1 cellular context compared by ENCODE assay signal in the genomic region with DNA sequence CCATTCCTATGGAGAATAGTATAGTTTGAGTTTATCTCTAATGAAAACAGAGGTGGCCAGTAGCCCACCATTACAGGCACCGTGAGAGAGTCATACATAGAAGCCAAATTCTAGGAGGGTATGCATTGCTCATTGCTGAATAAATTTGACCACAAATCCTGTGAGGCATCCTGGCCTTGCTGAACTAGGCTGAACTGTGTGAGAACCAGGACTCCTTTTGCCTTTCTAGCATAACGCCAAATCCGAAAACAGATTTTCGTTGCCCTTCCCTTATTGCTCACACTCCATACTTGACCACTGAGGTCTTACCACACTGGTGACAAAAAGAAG.
TF ChIP-seq lines count a peak whose summit lies in the region.

No MANE protein-coding gene starts in this region.

TF ChIP-seq in HepG2, 621 proteins besides CTCF, POLR2A, EP300 and RAD21 (continues in another document):
- TF ChIP-seq SKI (IDR thresholded peaks at IDR 0.05; ENCODE audit: partially characterized antibody): no peak
- TF ChIP-seq, protein P1, sequence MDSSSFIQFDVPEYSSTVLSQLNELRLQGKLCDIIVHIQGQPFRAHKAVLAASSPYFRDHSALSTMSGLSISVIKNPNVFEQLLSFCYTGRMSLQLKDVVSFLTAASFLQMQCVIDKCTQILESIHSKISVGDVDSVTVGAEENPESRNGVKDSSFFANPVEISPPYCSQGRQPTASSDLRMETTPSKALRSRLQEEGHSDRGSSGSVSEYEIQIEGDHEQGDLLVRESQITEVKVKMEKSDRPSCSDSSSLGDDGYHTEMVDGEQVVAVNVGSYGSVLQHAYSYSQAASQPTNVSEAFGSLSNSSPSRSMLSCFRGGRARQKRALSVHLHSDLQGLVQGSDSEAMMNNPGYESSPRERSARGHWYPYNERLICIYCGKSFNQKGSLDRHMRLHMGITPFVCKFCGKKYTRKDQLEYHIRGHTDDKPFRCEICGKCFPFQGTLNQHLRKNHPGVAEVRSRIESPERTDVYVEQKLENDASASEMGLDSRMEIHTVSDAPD (CRISPR knock-in tag; IDR thresholded peaks at IDR 0.05): no peak
- no peak for TF ChIP-seq KAT8 (CRISPR knock-in tag; IDR thresholded peaks at IDR 0.05)
- no peak for TF ChIP-seq TFAP4 (IDR thresholded peaks at IDR 0.05; ENCODE audit: borderline replicate concordance, low read depth)
- no peak for TF ChIP-seq ZNF678 (CRISPR knock-in tag; IDR thresholded peaks at IDR 0.05)
- no peak for TF ChIP-seq ATF3 (CRISPR knock-in tag; IDR thresholded peaks at IDR 0.05)
- TF ChIP-seq ADNP (CRISPR knock-in tag; IDR thresholded peaks at IDR 0.05): no peak
- TF ChIP-seq ZBTB20 (CRISPR knock-in tag; IDR thresholded peaks at IDR 0.05; ENCODE audit: borderline replicate concordance, low read depth): no peak
- no peak for TF ChIP-seq ZNF83 (CRISPR knock-in tag; IDR thresholded peaks at IDR 0.05; ENCODE audit: borderline replicate concordance)
- TF ChIP-seq, protein P2, sequence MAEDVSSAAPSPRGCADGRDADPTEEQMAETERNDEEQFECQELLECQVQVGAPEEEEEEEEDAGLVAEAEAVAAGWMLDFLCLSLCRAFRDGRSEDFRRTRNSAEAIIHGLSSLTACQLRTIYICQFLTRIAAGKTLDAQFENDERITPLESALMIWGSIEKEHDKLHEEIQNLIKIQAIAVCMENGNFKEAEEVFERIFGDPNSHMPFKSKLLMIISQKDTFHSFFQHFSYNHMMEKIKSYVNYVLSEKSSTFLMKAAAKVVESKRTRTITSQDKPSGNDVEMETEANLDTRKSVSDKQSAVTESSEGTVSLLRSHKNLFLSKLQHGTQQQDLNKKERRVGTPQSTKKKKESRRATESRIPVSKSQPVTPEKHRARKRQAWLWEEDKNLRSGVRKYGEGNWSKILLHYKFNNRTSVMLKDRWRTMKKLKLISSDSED (CRISPR knock-in tag; IDR thresholded peaks at IDR 0.05): no peak
- TF ChIP-seq MBD4 (IDR thresholded peaks at IDR 0.05; ENCODE audit: borderline replicate concordance, low read length): 0 out of 2 replicates have a peak, but pooled peaks have one; percentile 8
- TF ChIP-seq, protein P3, sequence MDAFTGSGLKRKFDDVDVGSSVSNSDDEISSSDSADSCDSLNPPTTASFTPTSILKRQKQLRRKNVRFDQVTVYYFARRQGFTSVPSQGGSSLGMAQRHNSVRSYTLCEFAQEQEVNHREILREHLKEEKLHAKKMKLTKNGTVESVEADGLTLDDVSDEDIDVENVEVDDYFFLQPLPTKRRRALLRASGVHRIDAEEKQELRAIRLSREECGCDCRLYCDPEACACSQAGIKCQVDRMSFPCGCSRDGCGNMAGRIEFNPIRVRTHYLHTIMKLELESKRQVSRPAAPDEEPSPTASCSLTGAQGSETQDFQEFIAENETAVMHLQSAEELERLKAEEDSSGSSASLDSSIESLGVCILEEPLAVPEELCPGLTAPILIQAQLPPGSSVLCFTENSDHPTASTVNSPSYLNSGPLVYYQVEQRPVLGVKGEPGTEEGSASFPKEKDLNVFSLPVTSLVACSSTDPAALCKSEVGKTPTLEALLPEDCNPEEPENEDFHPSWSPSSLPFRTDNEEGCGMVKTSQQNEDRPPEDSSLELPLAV (CRISPR knock-in tag; conservative IDR thresholded peaks at IDR 0.05; ENCODE audit: low read depth): no peak
- no peak for TF ChIP-seq PHF5A (CRISPR knock-in tag; IDR thresholded peaks at IDR 0.05; ENCODE audit: low read depth, unreplicated experiment)
- TF ChIP-seq NCOR1 (IDR thresholded peaks at IDR 0.05; ENCODE audit: borderline replicate concordance, low read length): no peak
- TF ChIP-seq TEAD3 (CRISPR knock-in tag; optimal IDR thresholded peaks at IDR 0.05; ENCODE audit: borderline replicate concordance): peak; percentile 12
- TF ChIP-seq SRSF4 (IDR thresholded peaks at IDR 0.05; ENCODE audit: low read depth, low read length, poor library complexity, severe bottlenecking): no peak
- TF ChIP-seq HOXD1 (CRISPR knock-in tag; IDR thresholded peaks at IDR 0.05): 0 out of 2 replicates have a peak, but pooled peaks have one; percentile 8
- no peak for TF ChIP-seq ZNF441 (CRISPR knock-in tag; IDR thresholded peaks at IDR 0.05; ENCODE audit: borderline replicate concordance)
- TF ChIP-seq KDM4B (CRISPR knock-in tag; IDR thresholded peaks at IDR 0.05): no peak
- no peak for TF ChIP-seq CBX5 (CRISPR knock-in tag; IDR thresholded peaks at IDR 0.05; ENCODE audit: borderline replicate concordance)
- TF ChIP-seq ZNF20 (CRISPR knock-in tag; IDR thresholded peaks at IDR 0.05): no peak
- TF ChIP-seq, protein P4, sequence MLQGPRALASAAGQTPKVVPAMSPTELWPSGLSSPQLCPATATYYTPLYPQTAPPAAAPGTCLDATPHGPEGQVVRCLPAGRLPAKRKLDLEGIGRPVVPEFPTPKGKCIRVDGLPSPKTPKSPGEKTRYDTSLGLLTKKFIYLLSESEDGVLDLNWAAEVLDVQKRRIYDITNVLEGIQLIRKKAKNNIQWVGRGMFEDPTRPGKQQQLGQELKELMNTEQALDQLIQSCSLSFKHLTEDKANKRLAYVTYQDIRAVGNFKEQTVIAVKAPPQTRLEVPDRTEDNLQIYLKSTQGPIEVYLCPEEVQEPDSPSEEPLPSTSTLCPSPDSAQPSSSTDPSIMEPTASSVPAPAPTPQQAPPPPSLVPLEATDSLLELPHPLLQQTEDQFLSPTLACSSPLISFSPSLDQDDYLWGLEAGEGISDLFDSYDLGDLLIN (CRISPR knock-in tag; IDR thresholded peaks at IDR 0.05; ENCODE audit: borderline replicate concordance): no peak
- TF ChIP-seq ZNF30 (CRISPR knock-in tag; IDR thresholded peaks at IDR 0.05): no peak
- no peak for TF ChIP-seq SP2 (CRISPR knock-in tag; IDR thresholded peaks at IDR 0.05)
- TF ChIP-seq BORCS8-MEF2B (CRISPR knock-in tag; IDR thresholded peaks at IDR 0.05): no peak
- TF ChIP-seq ZNF260 (CRISPR knock-in tag; IDR thresholded peaks at IDR 0.05; ENCODE audit: borderline replicate concordance, low read depth): no peak
- no peak for TF ChIP-seq ZUFSP (CRISPR knock-in tag; IDR thresholded peaks at IDR 0.05; ENCODE audit: borderline replicate concordance)
- no peak for TF ChIP-seq FOXO1 (CRISPR knock-in tag; IDR thresholded peaks at IDR 0.05)
- TF ChIP-seq, protein P5, sequence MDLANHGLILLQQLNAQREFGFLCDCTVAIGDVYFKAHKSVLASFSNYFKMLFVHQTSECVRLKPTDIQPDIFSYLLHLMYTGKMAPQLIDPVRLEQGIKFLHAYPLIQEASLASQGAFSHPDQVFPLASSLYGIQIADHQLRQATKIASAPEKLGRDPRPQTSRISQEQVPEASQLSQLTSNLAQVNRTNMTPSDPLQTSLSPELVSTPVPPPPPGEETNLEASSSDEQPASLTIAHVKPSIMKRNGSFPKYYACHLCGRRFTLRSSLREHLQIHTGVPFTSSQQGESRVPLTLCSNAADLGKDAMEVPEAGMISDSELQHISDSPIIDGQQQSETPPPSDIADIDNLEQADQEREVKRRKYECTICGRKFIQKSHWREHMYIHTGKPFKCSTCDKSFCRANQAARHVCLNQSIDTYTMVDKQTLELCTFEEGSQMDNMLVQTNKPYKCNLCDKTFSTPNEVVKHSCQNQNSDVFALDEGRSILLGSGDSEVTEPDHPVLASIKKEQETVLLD (CRISPR knock-in tag; IDR thresholded peaks at IDR 0.05; ENCODE audit: low read depth): no peak
- TF ChIP-seq ZNF597 (CRISPR knock-in tag; IDR thresholded peaks at IDR 0.05): no peak
- TF ChIP-seq, protein P6, sequence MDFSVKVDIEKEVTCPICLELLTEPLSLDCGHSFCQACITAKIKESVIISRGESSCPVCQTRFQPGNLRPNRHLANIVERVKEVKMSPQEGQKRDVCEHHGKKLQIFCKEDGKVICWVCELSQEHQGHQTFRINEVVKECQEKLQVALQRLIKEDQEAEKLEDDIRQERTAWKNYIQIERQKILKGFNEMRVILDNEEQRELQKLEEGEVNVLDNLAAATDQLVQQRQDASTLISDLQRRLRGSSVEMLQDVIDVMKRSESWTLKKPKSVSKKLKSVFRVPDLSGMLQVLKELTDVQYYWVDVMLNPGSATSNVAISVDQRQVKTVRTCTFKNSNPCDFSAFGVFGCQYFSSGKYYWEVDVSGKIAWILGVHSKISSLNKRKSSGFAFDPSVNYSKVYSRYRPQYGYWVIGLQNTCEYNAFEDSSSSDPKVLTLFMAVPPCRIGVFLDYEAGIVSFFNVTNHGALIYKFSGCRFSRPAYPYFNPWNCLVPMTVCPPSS (IDR thresholded peaks at IDR 0.05): no peak
- TF ChIP-seq, protein P7, sequence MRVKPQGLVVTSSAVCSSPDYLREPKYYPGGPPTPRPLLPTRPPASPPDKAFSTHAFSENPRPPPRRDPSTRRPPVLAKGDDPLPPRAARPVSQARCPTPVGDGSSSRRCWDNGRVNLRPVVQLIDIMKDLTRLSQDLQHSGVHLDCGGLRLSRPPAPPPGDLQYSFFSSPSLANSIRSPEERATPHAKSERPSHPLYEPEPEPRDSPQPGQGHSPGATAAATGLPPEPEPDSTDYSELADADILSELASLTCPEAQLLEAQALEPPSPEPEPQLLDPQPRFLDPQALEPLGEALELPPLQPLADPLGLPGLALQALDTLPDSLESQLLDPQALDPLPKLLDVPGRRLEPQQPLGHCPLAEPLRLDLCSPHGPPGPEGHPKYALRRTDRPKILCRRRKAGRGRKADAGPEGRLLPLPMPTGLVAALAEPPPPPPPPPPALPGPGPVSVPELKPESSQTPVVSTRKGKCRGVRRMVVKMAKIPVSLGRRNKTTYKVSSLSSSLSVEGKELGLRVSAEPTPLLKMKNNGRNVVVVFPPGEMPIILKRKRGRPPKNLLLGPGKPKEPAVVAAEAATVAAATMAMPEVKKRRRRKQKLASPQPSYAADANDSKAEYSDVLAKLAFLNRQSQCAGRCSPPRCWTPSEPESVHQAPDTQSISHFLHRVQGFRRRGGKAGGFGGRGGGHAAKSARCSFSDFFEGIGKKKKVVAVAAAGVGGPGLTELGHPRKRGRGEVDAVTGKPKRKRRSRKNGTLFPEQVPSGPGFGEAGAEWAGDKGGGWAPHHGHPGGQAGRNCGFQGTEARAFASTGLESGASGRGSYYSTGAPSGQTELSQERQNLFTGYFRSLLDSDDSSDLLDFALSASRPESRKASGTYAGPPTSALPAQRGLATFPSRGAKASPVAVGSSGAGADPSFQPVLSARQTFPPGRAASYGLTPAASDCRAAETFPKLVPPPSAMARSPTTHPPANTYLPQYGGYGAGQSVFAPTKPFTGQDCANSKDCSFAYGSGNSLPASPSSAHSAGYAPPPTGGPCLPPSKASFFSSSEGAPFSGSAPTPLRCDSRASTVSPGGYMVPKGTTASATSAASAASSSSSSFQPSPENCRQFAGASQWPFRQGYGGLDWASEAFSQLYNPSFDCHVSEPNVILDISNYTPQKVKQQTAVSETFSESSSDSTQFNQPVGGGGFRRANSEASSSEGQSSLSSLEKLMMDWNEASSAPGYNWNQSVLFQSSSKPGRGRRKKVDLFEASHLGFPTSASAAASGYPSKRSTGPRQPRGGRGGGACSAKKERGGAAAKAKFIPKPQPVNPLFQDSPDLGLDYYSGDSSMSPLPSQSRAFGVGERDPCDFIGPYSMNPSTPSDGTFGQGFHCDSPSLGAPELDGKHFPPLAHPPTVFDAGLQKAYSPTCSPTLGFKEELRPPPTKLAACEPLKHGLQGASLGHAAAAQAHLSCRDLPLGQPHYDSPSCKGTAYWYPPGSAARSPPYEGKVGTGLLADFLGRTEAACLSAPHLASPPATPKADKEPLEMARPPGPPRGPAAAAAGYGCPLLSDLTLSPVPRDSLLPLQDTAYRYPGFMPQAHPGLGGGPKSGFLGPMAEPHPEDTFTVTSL (CRISPR knock-in tag; IDR thresholded peaks at IDR 0.05; ENCODE audit: borderline replicate concordance): peak; percentile 51; the same call in 1 of the 2 replicates
- 0 out of 2 replicates have a peak, but pooled peaks have one; percentile 4 for TF ChIP-seq ISL2 (CRISPR knock-in tag; IDR thresholded peaks at IDR 0.05)
- TF ChIP-seq, protein P8, sequence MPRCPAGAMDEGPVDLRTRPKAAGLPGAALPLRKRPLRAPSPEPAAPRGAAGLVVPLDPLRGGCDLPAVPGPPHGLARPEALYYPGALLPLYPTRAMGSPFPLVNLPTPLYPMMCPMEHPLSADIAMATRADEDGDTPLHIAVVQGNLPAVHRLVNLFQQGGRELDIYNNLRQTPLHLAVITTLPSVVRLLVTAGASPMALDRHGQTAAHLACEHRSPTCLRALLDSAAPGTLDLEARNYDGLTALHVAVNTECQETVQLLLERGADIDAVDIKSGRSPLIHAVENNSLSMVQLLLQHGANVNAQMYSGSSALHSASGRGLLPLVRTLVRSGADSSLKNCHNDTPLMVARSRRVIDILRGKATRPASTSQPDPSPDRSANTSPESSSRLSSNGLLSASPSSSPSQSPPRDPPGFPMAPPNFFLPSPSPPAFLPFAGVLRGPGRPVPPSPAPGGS (CRISPR knock-in tag; IDR thresholded peaks at IDR 0.05): no peak
- TF ChIP-seq FOXJ3 (CRISPR knock-in tag; IDR thresholded peaks at IDR 0.05; ENCODE audit: borderline replicate concordance): no peak
